ENCODE assay signal across 9 cellular contexts in the genomic region with DNA sequence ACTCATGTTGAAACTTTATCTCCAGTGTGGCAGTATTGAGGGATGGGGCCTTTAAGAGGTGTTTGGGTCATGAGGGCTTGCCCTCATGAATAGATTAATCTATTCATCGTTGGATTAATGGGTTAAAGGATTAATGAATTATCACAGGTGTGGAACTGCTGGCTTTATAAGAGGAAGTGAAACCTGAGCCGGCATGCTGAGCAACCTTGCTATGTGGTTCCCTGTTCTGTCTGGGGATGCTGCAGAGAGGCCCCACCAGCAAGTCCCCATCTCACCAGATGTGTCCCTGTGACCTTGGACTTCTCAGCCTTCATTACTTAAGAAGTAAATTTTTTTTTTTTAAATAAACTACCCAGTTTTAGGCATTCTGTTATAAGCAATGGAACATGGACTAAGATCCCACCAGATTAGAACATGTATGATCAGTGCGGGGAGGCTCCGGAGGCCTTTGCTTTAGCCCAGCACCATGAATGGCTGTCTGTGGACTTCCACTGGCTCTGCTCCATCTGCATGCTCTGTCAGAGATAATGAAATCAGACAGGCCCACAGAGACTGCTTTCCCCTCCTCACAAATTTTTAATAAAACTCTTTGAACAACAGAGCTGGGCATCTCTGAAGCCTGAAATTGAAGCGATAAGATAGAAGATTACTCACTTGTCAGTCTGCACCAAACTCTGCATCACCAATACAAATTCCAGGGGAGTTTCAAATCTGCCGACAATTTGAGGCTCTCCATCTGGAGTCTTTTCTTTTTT.
DNase-seq lines count a peak whose midpoint lies in the region; ATAC-seq and TF ChIP-seq lines count a peak whose summit lies in the region.
"Had no signal": no experiment of that assay in that cellular context is flagged by ENCODE, and none has a peak within 500 bp of the region (broad histone marks: within the 10 kb centered on the region; RNA-seq: fewer than 3 reads in every experiment).

No MANE protein-coding gene starts in this region.

- DNase-seq in GM13976 (ENCODE audit: low spot score) (peak; percentile 22), OCI-LY7 (ENCODE audit: low spot score) (peak; percentile 93), A673 (ENCODE audit: low spot score) (no peak), tibial artery (no peak)
- DNase-seq in stimulated activated CD4-positive, alpha-beta T cell treated with anti-CD3 and anti-CD28 coated beads, Interleukin-12 subunit alpha, Interleukin-12 subunit beta, amount 100 ng/mL, for 4 hours = no peak
- no peak for DNase-seq in stimulated activated CD8-positive, alpha-beta memory T cell treated with anti-CD3 and anti-CD28 coated beads, Interleukin-4, amount 100 ng/mL, for 48 hours

- peak overlapping the region; percentile 87 for H2AFZ ChIP-seq in OCI-LY7 (ENCODE audit: low read length)

- H3K4me1 ChIP-seq in OCI-LY7 (ENCODE audit: insufficient read depth, low read length, poor library complexity, severe bottlenecking) (peaks cover 65% of the 10 kb centered on the region), A673 (ENCODE audit: insufficient read depth, low read length, poor library complexity, severe bottlenecking) (no peaks in the 10 kb centered on the region), tibial artery (peaks cover 0 to 5% (median 0%) of the 10 kb centered on the region in 4 donors)

- intact Hi-C loops in OCI-LY7 (cut with micrococcal nuclease; ENCODE audit: unreplicated experiment) (loop anchor here (1.0 to 5.0 kb wide), 4 partner anchors 60 to 306 kb away; partner anchors contain the start of gene IFNG-AS1), A673 (cut with micrococcal nuclease; ENCODE audit: unreplicated experiment) (no loop called here), tibial artery (cut with DNase I; ENCODE audit: low total_unique reads) (no loop called here)

- ATAC-seq in GM19455 (IDR thresholded peaks at IDR 0.05; ENCODE audit: unreplicated experiment) (peak; percentile 98), HG03064 (IDR thresholded peaks at IDR 0.05; ENCODE audit: low read depth, unreplicated experiment) (peak; percentile 98)
- ATAC-seq: stimulated activated effector memory CD8-positive, alpha-beta T cell treated with anti-CD3 and anti-CD28 coated beads, Interleukin-12 subunit alpha, Interleukin-12 subunit beta, amount 100 ng/mL, for 72 hours had no signal

- no peaks in the 10 kb centered on the region for H3K79me2 ChIP-seq in OCI-LY7 (ENCODE audit: insufficient read depth, low read depth, low read length)

- H3K27me3 ChIP-seq in A673 (replicated peaks; ENCODE audit: insufficient read depth, low read depth, low read length, poor library complexity) (no peaks in the 10 kb centered on the region), tibial artery (no peaks in the 10 kb centered on the region)

- TF ChIP-seq CTCF in GM13976 (IDR thresholded peaks at IDR 0.05; ENCODE audit: borderline replicate concordance, control extremely low read depth, extremely low read depth, insufficient read depth, missing control alignments) = no peak
- 0 out of 2 replicates have a peak, but pooled peaks have one; percentile 26 for TF ChIP-seq CTCF in OCI-LY7 (conservative IDR thresholded peaks at IDR 0.05; ENCODE audit: low read length)
- no peak for TF ChIP-seq CTCF in A673 (conservative IDR thresholded peaks at IDR 0.05; ENCODE audit: low read depth, low read length)
- TF ChIP-seq CTCF in tibial artery (IDR thresholded peaks at IDR 0.05) = no peak

- peaks cover 6% of the 10 kb centered on the region; the same call in 1 of the 2 replicates for H3K36me3 ChIP-seq in OCI-LY7 (ENCODE audit: insufficient read depth, low read length)
- H3K36me3 ChIP-seq in A673 (ENCODE audit: insufficient read depth, low read length, poor library complexity, severe bottlenecking) = no peaks in the 10 kb centered on the region
- H3K36me3 ChIP-seq in tibial artery = no peaks in the 10 kb centered on the region

- peak overlapping the region; percentile 13 for H3K4me3 ChIP-seq in OCI-LY7 (ENCODE audit: low read depth, low read length, poor library complexity, severe bottlenecking)
- no peak overlapping the region for H3K4me3 ChIP-seq in A673 (ENCODE audit: low read depth, low read length, poor library complexity, severe bottlenecking)
- H3K4me3 ChIP-seq in tibial artery = no peak overlapping the region

- H3K27ac ChIP-seq in OCI-LY7 (ENCODE audit: low read depth, low read length, poor library complexity, severe bottlenecking) = peak overlapping the region; percentile 78
- no peak overlapping the region for H3K27ac ChIP-seq in A673 (ENCODE audit: low read depth, low read length, poor library complexity, severe bottlenecking)
- no peak overlapping the region for H3K27ac ChIP-seq in tibial artery

- H3K9me3 ChIP-seq in OCI-LY7 (ENCODE audit: low read length) (peaks cover 15% of the 10 kb centered on the region; the same call in 1 of the 2 replicates), A673 (ENCODE audit: low read depth, low read length, poor library complexity, severe bottlenecking) (no peaks in the 10 kb centered on the region), tibial artery (no peaks in the 10 kb centered on the region)

- no peaks in the 10 kb centered on the region for H4K20me1 ChIP-seq in OCI-LY7 (ENCODE audit: insufficient read depth, low read length)

- CTCF ChIA-PET in OCI-LY7 (lab: Charles Lee; ENCODE audit: unreplicated experiment) = no interaction called here
- CTCF ChIA-PET in A673 (lab: Charles Lee) = no interaction called here

- H3K4me2 ChIP-seq in OCI-LY7 (ENCODE audit: low read length) = peak overlapping the region; percentile 54

- in situ Hi-C loops in GM13976 (cut with MboI; ENCODE audit: low sequenced_read_pairs, unreplicated experiment) = no loop called here

- no TSS peak for BruUV-seq in OCI-LY7 (replicated peaks; lab: Mats Ljungman, UMichigan)
- no TSS peak for BruUV-seq in A673 (replicated peaks; lab: Mats Ljungman, UMichigan)

- no peaks in the 10 kb centered on the region for H3K9me2 ChIP-seq in OCI-LY7 (ENCODE audit: insufficient read depth, low read length)

- POLR2A ChIA-PET in OCI-LY7 (lab: Charles Lee) (no interaction called here), A673 (lab: Charles Lee; ENCODE audit: low non-redundant PET) (no interaction called here)

Comparison
In these comparisons a context has a peak if more than half of its experiments do, and no peak if none do; other contexts are left out.
1. DNase-seq: peak in GM13976 (single experiment) and OCI-LY7 (single experiment); none in stimulated activated CD4-positive, alpha-beta T cell treated with anti-CD3 and anti-CD28 coated beads, Interleukin-12 subunit alpha, Interleukin-12 subunit beta, amount 100 ng/mL, for 4 hours (single experiment), A673 (single experiment), stimulated activated CD8-positive, alpha-beta memory T cell treated with anti-CD3 and anti-CD28 coated beads, Interleukin-4, amount 100 ng/mL, for 48 hours (single experiment) and tibial artery (0 of 2).